Comparison of ENCODE assay signal across 12 cellular contexts in genomic region chr11:10592331-10592730, GRCh38. TPM values are rescaled to one million over a fixed set of nuclear protein-coding genes. Genes with fewer than 3 reads are reported as not detected.
DNase-seq lines count a peak whose midpoint lies in the region; ATAC-seq, FAIRE-seq and TF ChIP-seq lines count a peak whose summit lies in the region.
"Had no signal": no experiment of that assay in that cellular context is flagged by ENCODE, and none has a peak within 500 bp of the region (broad histone marks: within the 10 kb centered on the region; RNA-seq: fewer than 3 reads in every experiment).

No MANE protein-coding gene starts in this region.

- intact Hi-C loops in Right ventricle myocardium superior (cut with DNase I) = no loop called here
- intact Hi-C loops in upper lobe of right lung (cut with DNase I) = no loop called here

- no peaks in the 10 kb centered on the region for H3K9me3 Mint-ChIP-seq in astrocyte (ENCODE audit: unreplicated experiment)

- H3K4me1 Mint-ChIP-seq in astrocyte (ENCODE audit: low read depth, unreplicated experiment) = peaks cover 34% of the 10 kb centered on the region

- H3K27me3 ChIP-seq in right atrium auricular region = no peaks in the 10 kb centered on the region
- H3K27me3 ChIP-seq in astrocyte (ENCODE audit: insufficient read depth, low read length) = no peaks in the 10 kb centered on the region
- H3K27me3 ChIP-seq in upper lobe of right lung = no peaks in the 10 kb centered on the region
- H3K27me3 ChIP-seq: BE2C, thyroid gland had no signal

- no peak overlapping the region for H2AFZ ChIP-seq in astrocyte (ENCODE audit: low read depth, low read length)

- peaks cover 10% of the 10 kb centered on the region for H3K36me3 Mint-ChIP-seq in astrocyte (ENCODE audit: low read depth, unreplicated experiment)

- no peaks in the 10 kb centered on the region for H3K27me3 Mint-ChIP-seq in astrocyte (ENCODE audit: low read depth, unreplicated experiment)

- DNase-seq in Right ventricle myocardium superior (no peak), right atrium auricular region (ENCODE audit: low spot score) (no peak), astrocyte (ENCODE audit: low read depth) (peak; percentile 95), iris pigment epithelial cell (ENCODE audit: low read depth) (peak; percentile 94), upper lobe of right lung (no peak), cerebellum (ENCODE audit: low spot score) (no peak), NCI-H187 (lab: John Stamatoyannopoulos, UW) (no peak)
- DNase-seq: BE2C, NCI-H774, retina, thyroid gland had no signal

- peak overlapping the region in 1 of 2 donors; percentile 38 for H3K27ac ChIP-seq in right atrium auricular region
- peak overlapping the region; percentile 66 for H3K27ac ChIP-seq in astrocyte (ENCODE audit: low read depth, low read length)
- peak overlapping the region; percentile 13 for H3K27ac ChIP-seq in upper lobe of right lung
- H3K27ac ChIP-seq: thyroid gland had no signal

- H3K79me2 ChIP-seq in astrocyte (ENCODE audit: insufficient read depth, low read length) = no peaks in the 10 kb centered on the region

- peak overlapping the region; percentile 21 for H3K9ac ChIP-seq in astrocyte (ENCODE audit: low read length)

- peak overlapping the region; percentile 18 for H3K4me2 ChIP-seq in astrocyte (ENCODE audit: low read length)

- no peak for TF ChIP-seq CTCF in right atrium auricular region (IDR thresholded peaks at IDR 0.05)
- no peak for TF ChIP-seq CTCF in astrocyte (IDR thresholded peaks at IDR 0.05; ENCODE audit: insufficient read depth, low read depth, low read length)
- TF ChIP-seq CTCF in upper lobe of right lung (IDR thresholded peaks at IDR 0.05) = no peak

- FAIRE-seq in astrocyte (lab: Jason Lieb, UNC) = peak; percentile 52

- ATAC-seq in Right ventricle myocardium superior (ENCODE audit: poor library complexity) (peak; percentile 57), upper lobe of right lung (peak; percentile 85), GM19351 (IDR thresholded peaks at IDR 0.05; ENCODE audit: unreplicated experiment) (no peak)

- no peaks in the 10 kb centered on the region for H3K9me3 ChIP-seq in right atrium auricular region
- H3K9me3 ChIP-seq in astrocyte (ENCODE audit: insufficient read depth, low read depth, low read length) = no peaks in the 10 kb centered on the region
- H3K9me3 ChIP-seq in upper lobe of right lung = no peaks in the 10 kb centered on the region
- H3K9me3 ChIP-seq: BE2C, thyroid gland had no signal

- no peaks in the 10 kb centered on the region for H3K36me3 ChIP-seq in right atrium auricular region
- no peaks in the 10 kb centered on the region for H3K36me3 ChIP-seq in astrocyte (ENCODE audit: insufficient read depth, low read length)
- no peaks in the 10 kb centered on the region for H3K36me3 ChIP-seq in upper lobe of right lung
- H3K36me3 ChIP-seq: BE2C, thyroid gland had no signal

- H3K4me3 Mint-ChIP-seq in astrocyte (ENCODE audit: unreplicated experiment) = no peak overlapping the region

- H3K4me3 ChIP-seq in right atrium auricular region (no peak overlapping the region), astrocyte (ENCODE audit: insufficient read depth, low read depth, low read length) (no peak overlapping the region), upper lobe of right lung (no peak overlapping the region)
- H3K4me3 ChIP-seq: thyroid gland had no signal

- H3K27ac Mint-ChIP-seq in astrocyte (ENCODE audit: unreplicated experiment) = peak overlapping the region; percentile 87

- H4K20me1 ChIP-seq in astrocyte (ENCODE audit: insufficient read depth, low read length) = no peaks in the 10 kb centered on the region

- no peaks in the 10 kb centered on the region for H3K4me1 ChIP-seq in right atrium auricular region
- peaks cover 16% of the 10 kb centered on the region for H3K4me1 ChIP-seq in astrocyte (ENCODE audit: insufficient read depth, low read length)
- peaks cover 6% of the 10 kb centered on the region for H3K4me1 ChIP-seq in upper lobe of right lung
- H3K4me1 ChIP-seq: BE2C, thyroid gland had no signal

RNA-seq across cellular contexts. Expression of gene LYVE1, which starts 23.9 kb away (rescaled TPM):
- 77.2 TPM for total RNA-seq in Right ventricle myocardium superior
- total RNA-seq in right atrium auricular region = 10 to 100 TPM; 15.9 to 45.0 TPM
- 0.14 and 0.27 TPM in 2 replicates for total RNA-seq in astrocyte
- 108 TPM for total RNA-seq in upper lobe of right lung
- 15.2 TPM for total RNA-seq in cerebellum

RNA-seq across cellular contexts. Expression of gene RNF141, which starts 51.3 kb away (rescaled TPM):
- total RNA-seq in Right ventricle myocardium superior (41.4 TPM), right atrium auricular region (10 to 100 TPM; 22.9 to 29.8 TPM), astrocyte (25.4 and 31.2 TPM in 2 replicates), upper lobe of right lung (50.0 TPM), cerebellum (50.4 TPM)

Comparison
In these comparisons a context has a peak if more than half of its experiments do, and no peak if none do; other contexts are left out.
1. DNase-seq: peak in astrocyte (single experiment) and iris pigment epithelial cell (single experiment); none in Right ventricle myocardium superior (single experiment), right atrium auricular region (single experiment), upper lobe of right lung (single experiment), cerebellum (single experiment) and NCI-H187 (0 of 2).
2. RNA of gene LYVE1, which starts 23.9 kb away (total RNA-seq): 108 TPM in upper lobe of right lung (single experiment), 77.2 TPM in Right ventricle myocardium superior (single experiment), 15.9 to 45.0 TPM in right atrium auricular region and 15.2 TPM in cerebellum (single experiment); 0.14 to 0.27 TPM in astrocyte; every median in the first group is over 10 times any median in the second.